ENCODE assay signal across 11 cellular contexts in genomic region chr4:169345207-169345788, GRCh38.
DNase-seq lines count a peak whose midpoint lies in the region; ATAC-seq and TF ChIP-seq lines count a peak whose summit lies in the region.
"Had no signal": no experiment of that assay in that cellular context is flagged by ENCODE, and none has a peak within 500 bp of the region (broad histone marks: within the 10 kb centered on the region; RNA-seq: fewer than 3 reads in every experiment).

No MANE protein-coding gene starts in this region.

- peak; percentile 50 for ATAC-seq in activated naive CD8-positive, alpha-beta T cell treated with anti-CD3 and anti-CD28 coated beads, Interleukin-2, amount 50 U/mL, for 24 hours

- DNase-seq in activated naive CD8-positive, alpha-beta T cell treated with anti-CD3 and anti-CD28 coated beads, Interleukin-2, amount 50 U/mL, for 24 hours: no peak
- no peak for DNase-seq in activated naive CD8-positive, alpha-beta T cell treated with anti-CD3 and anti-CD28 coated beads for 36 hours
- DNase-seq in amygdala (lab: John Stamatoyannopoulos, UW) (peak in 43 of 56 donors; percentile 2 to 82 (median 37)), head of caudate nucleus (peak in 38 of 42 donors; percentile 29 to 91 (median 70)), CD14-positive monocyte (ENCODE audit: low spot score) (no peak), mesenteric fat pad (ENCODE audit: low spot score) (no peak)
- no peak for DNase-seq in activated effector memory CD4-positive, alpha-beta T cell treated with Interleukin-2 at 50 U/mL for 16 hours
- DNase-seq: activated effector memory CD4-positive, alpha-beta T cell treated with anti-CD3 and anti-CD28 coated beads, Interleukin-2, amount 50 U/mL, for 16 hours; KG1; NCI-H748 treated with DMSO at 0.1 percent for 48 hours had no signal

- peak overlapping the region; percentile 62 for H3K27ac ChIP-seq in temporal lobe (ENCODE audit: low read depth, low read length)

- TF ChIP-seq CTCF in CD14-positive monocyte (IDR thresholded peaks at IDR 0.05): no peak

- no peaks in the 10 kb centered on the region for H3K36me3 Mint-ChIP-seq in activated naive CD8-positive, alpha-beta T cell treated with anti-CD3 and anti-CD28 coated beads, Interleukin-2, amount 50 U/mL, for 24 hours (ENCODE audit: low read depth)
- H3K36me3 Mint-ChIP-seq in activated naive CD8-positive, alpha-beta T cell treated with anti-CD3 and anti-CD28 coated beads for 36 hours: no peaks in the 10 kb centered on the region
- no peaks in the 10 kb centered on the region for H3K36me3 Mint-ChIP-seq in CD14-positive monocyte

- no peaks in the 10 kb centered on the region for H3K9me3 Mint-ChIP-seq in activated naive CD8-positive, alpha-beta T cell treated with anti-CD3 and anti-CD28 coated beads, Interleukin-2, amount 50 U/mL, for 24 hours
- H3K9me3 Mint-ChIP-seq in activated naive CD8-positive, alpha-beta T cell treated with anti-CD3 and anti-CD28 coated beads for 36 hours: no peaks in the 10 kb centered on the region
- H3K9me3 Mint-ChIP-seq in CD14-positive monocyte: peaks cover 0 to 6% (median 2%) of the 10 kb centered on the region in 7 donors

- intact Hi-C loops in head of caudate nucleus (cut with DNase I) (no loop called here), CD14-positive monocyte (cut with micrococcal nuclease) (no loop called here)

- no peaks in the 10 kb centered on the region for H3K4me1 Mint-ChIP-seq in activated naive CD8-positive, alpha-beta T cell treated with anti-CD3 and anti-CD28 coated beads, Interleukin-2, amount 50 U/mL, for 24 hours
- H3K4me1 Mint-ChIP-seq in activated naive CD8-positive, alpha-beta T cell treated with anti-CD3 and anti-CD28 coated beads for 36 hours: no peaks in the 10 kb centered on the region
- H3K4me1 Mint-ChIP-seq in CD14-positive monocyte: no peaks in the 10 kb centered on the region

- no peak overlapping the region for H3K27ac Mint-ChIP-seq in activated naive CD8-positive, alpha-beta T cell treated with anti-CD3 and anti-CD28 coated beads, Interleukin-2, amount 50 U/mL, for 24 hours
- no peak overlapping the region for H3K27ac Mint-ChIP-seq in activated naive CD8-positive, alpha-beta T cell treated with anti-CD3 and anti-CD28 coated beads for 36 hours
- H3K27ac Mint-ChIP-seq in CD14-positive monocyte: no peak overlapping the region

- no peak overlapping the region for H3K4me3 Mint-ChIP-seq in activated naive CD8-positive, alpha-beta T cell treated with anti-CD3 and anti-CD28 coated beads, Interleukin-2, amount 50 U/mL, for 24 hours
- H3K4me3 Mint-ChIP-seq in activated naive CD8-positive, alpha-beta T cell treated with anti-CD3 and anti-CD28 coated beads for 36 hours: no peak overlapping the region
- H3K4me3 Mint-ChIP-seq in CD14-positive monocyte: no peak overlapping the region

- H3K27me3 Mint-ChIP-seq in activated naive CD8-positive, alpha-beta T cell treated with anti-CD3 and anti-CD28 coated beads, Interleukin-2, amount 50 U/mL, for 24 hours: no peaks in the 10 kb centered on the region
- no peaks in the 10 kb centered on the region for H3K27me3 Mint-ChIP-seq in activated naive CD8-positive, alpha-beta T cell treated with anti-CD3 and anti-CD28 coated beads for 36 hours
- peaks cover 0 to 3% (median 2%) of the 10 kb centered on the region in 3 donors for H3K27me3 Mint-ChIP-seq in CD14-positive monocyte (ENCODE audit: low read depth in 3 of 3)

Comparison
In these comparisons a context has a peak if more than half of its experiments do, and no peak if none do; other contexts are left out.
1. DNase-seq: peak in amygdala (43 of 56) and head of caudate nucleus (38 of 42); none in activated naive CD8-positive, alpha-beta T cell treated with anti-CD3 and anti-CD28 coated beads, Interleukin-2, amount 50 U/mL, for 24 hours (single experiment), activated naive CD8-positive, alpha-beta T cell treated with anti-CD3 and anti-CD28 coated beads for 36 hours (single experiment), activated effector memory CD4-positive, alpha-beta T cell treated with Interleukin-2 at 50 U/mL for 16 hours (single experiment), CD14-positive monocyte (single experiment) and mesenteric fat pad (single experiment).